10 cellular contexts compared by ENCODE assay signal in genomic region chr5:137995077-137995746, GRCh38. TPM values are rescaled to one million over a fixed set of nuclear protein-coding genes. Genes with fewer than 3 reads are reported as not detected.
DNase-seq lines count a peak whose midpoint lies in the region; ATAC-seq, FAIRE-seq and TF ChIP-seq lines count a peak whose summit lies in the region.
"Had no signal": no experiment of that assay in that cellular context is flagged by ENCODE, and none has a peak within 500 bp of the region (broad histone marks: within the 10 kb centered on the region; RNA-seq: fewer than 3 reads in every experiment).

No MANE protein-coding gene starts in this region.

- H3K27ac ChIP-seq in astrocyte (ENCODE audit: low read depth, low read length): no peak overlapping the region

- TF ChIP-seq CTCF in CD14-positive monocyte (IDR thresholded peaks at IDR 0.05) (no peak), astrocyte (IDR thresholded peaks at IDR 0.05; ENCODE audit: insufficient read depth, low read depth, low read length) (no peak), GM10266 (IDR thresholded peaks at IDR 0.05; ENCODE audit: control insufficient read depth, insufficient read depth, low read depth, missing control alignments) (no peak)

- no peak for FAIRE-seq in astrocyte (lab: Jason Lieb, UNC)

- H2AFZ ChIP-seq in astrocyte (ENCODE audit: low read depth, low read length): no peak overlapping the region

- no peaks in the 10 kb centered on the region for H3K9me3 ChIP-seq in astrocyte (ENCODE audit: insufficient read depth, low read depth, low read length)

- peaks cover 51% of the 10 kb centered on the region for H3K79me2 ChIP-seq in astrocyte (ENCODE audit: insufficient read depth, low read length)

- H3K36me3 Mint-ChIP-seq in CD14-positive monocyte (peaks cover 33 to 53% of the 10 kb centered on the region in 2 donors), astrocyte (ENCODE audit: low read depth, unreplicated experiment) (peaks cover 21% of the 10 kb centered on the region)

- H4K20me1 ChIP-seq in astrocyte (ENCODE audit: insufficient read depth, low read length): peaks cover 38% of the 10 kb centered on the region

- no peak for ATAC-seq in HG03565 (IDR thresholded peaks at IDR 0.05; ENCODE audit: unreplicated experiment)

- H3K4me3 Mint-ChIP-seq in CD14-positive monocyte: peak overlapping the region; percentile 3 to 21
- H3K4me3 Mint-ChIP-seq in astrocyte (ENCODE audit: unreplicated experiment): no peak overlapping the region

- peaks cover 36% of the 10 kb centered on the region for H3K4me1 Mint-ChIP-seq in CD14-positive monocyte
- H3K4me1 Mint-ChIP-seq in astrocyte (ENCODE audit: low read depth, unreplicated experiment): peaks cover 19% of the 10 kb centered on the region

- H3K4me1 ChIP-seq in astrocyte (ENCODE audit: insufficient read depth, low read length): peaks cover 8% of the 10 kb centered on the region

- H3K9me3 Mint-ChIP-seq in CD14-positive monocyte (peaks cover 7 to 19% (median 10%) of the 10 kb centered on the region in 7 donors), astrocyte (ENCODE audit: unreplicated experiment) (peaks cover 3% of the 10 kb centered on the region)

- no peak overlapping the region for H3K9ac ChIP-seq in astrocyte (ENCODE audit: low read length)

- H3K4me2 ChIP-seq in astrocyte (ENCODE audit: low read length): no peak overlapping the region

- H3K27ac Mint-ChIP-seq in CD14-positive monocyte (peak overlapping the region; percentile 70 to 91 (median 84)), astrocyte (ENCODE audit: unreplicated experiment) (peak overlapping the region; percentile 88)

- H3K27me3 ChIP-seq in astrocyte (ENCODE audit: insufficient read depth, low read length): no peaks in the 10 kb centered on the region

- intact Hi-C loops in CD14-positive monocyte (cut with micrococcal nuclease): loop anchor here in 1 of 2 donors (5.0 kb wide), 1 partner anchor 37 kb away; the partner anchor contains the start of gene FAM13B

- H3K27me3 Mint-ChIP-seq in CD14-positive monocyte (ENCODE audit: low read depth in 3 of 3) (no peaks in the 10 kb centered on the region), astrocyte (ENCODE audit: low read depth, unreplicated experiment) (no peaks in the 10 kb centered on the region)

- DNase-seq in CD14-positive monocyte (ENCODE audit: low spot score) (no peak), LHCN-M2 (ENCODE audit: low read depth) (peak; percentile 68), astrocyte (ENCODE audit: low read depth) (peak; percentile 47), left kidney (ENCODE audit: low read depth, low spot score) (peak; percentile 10), GM10266 (ENCODE audit: extremely low spot score) (no peak), cerebellar cortex (ENCODE audit: low spot score) (no peak)
- DNase-seq in stimulated activated CD8-positive, alpha-beta memory T cell treated with anti-CD3 and anti-CD28 coated beads, Interleukin-4, amount 100 ng/mL, for 48 hours: no peak
- DNase-seq: DND-41; stimulated activated CD4-positive, alpha-beta T cell treated with anti-CD3 and anti-CD28 coated beads, Interleukin-12 subunit alpha, Interleukin-12 subunit beta, amount 100 ng/mL, for 4 hours had no signal

- H3K36me3 ChIP-seq in astrocyte (ENCODE audit: insufficient read depth, low read length): no peaks in the 10 kb centered on the region

- no peak overlapping the region for H3K4me3 ChIP-seq in astrocyte (ENCODE audit: insufficient read depth, low read depth, low read length)

RNA-seq across cellular contexts. Expression of gene FAM13B, which starts 37.7 kb away (rescaled TPM):
- polyA plus RNA-seq in CD14-positive monocyte: 10 to 100 TPM; 11.5 to 17.0 TPM
- 11.5 and 20.8 TPM in 2 replicates for total RNA-seq in LHCN-M2 (2014; rRNA removed)
- polyA plus RNA-seq in LHCN-M2 (2012): 9.8 TPM
- 25.3 and 32.0 TPM in 2 replicates for total RNA-seq in astrocyte

Comparison
In these comparisons a context has a peak if more than half of its experiments do, and no peak if none do; other contexts are left out.
1. DNase-seq: peak in LHCN-M2 (single experiment), astrocyte (single experiment) and left kidney (single experiment); none in CD14-positive monocyte (single experiment), GM10266 (single experiment), stimulated activated CD8-positive, alpha-beta memory T cell treated with anti-CD3 and anti-CD28 coated beads, Interleukin-4, amount 100 ng/mL, for 48 hours (single experiment) and cerebellar cortex (single experiment).